In genomic region chr17:36545465-36546417, GRCh38 we compare ENCODE assay signal across 8 cellular contexts. TPM values are rescaled to one million over a fixed set of nuclear protein-coding genes. Genes with fewer than 3 reads are reported as not detected.
A peak's percentile ranks its signal among the peaks of the same experiment; 100 is the strongest.
DNase-seq lines count a peak whose midpoint lies in the region; ATAC-seq, FAIRE-seq and TF ChIP-seq lines count a peak whose summit lies in the region.

No MANE protein-coding gene starts in this region.

- H3K27ac ChIP-seq in pancreas (peak overlapping the region; percentile 98 to 99 (median 99)), thyroid gland (peak overlapping the region; percentile 56 to 99 (median 97))

- H3K4me3 ChIP-seq in pancreas (peak overlapping the region; percentile 68 to 97 (median 95)), thyroid gland (replicated peaks in 1 of 3) (peak overlapping the region; percentile 17 to 94 (median 43))

- H3K4me1 ChIP-seq in pancreas (peaks cover 20 to 45% (median 29%) of the 10 kb centered on the region in 3 donors), thyroid gland (peaks cover 32 to 39% of the 10 kb centered on the region in 2 donors)

- H3K9me3 ChIP-seq in pancreas: no peaks in the 10 kb centered on the region
- H3K9me3 ChIP-seq in thyroid gland: no peaks in the 10 kb centered on the region

- intact Hi-C loops in Right ventricle myocardium inferior (cut with DNase I) (loop anchor here (2.0 to 5.0 kb wide), 2 partner anchors 47 to 59 kb away; partner anchors contain the start of genes DHRS11 and ZNHIT3), pancreas (cut with DNase I) (no loop called here), thyroid gland (cut with DNase I) (no loop called here)

- peak; percentile 62 for TF ChIP-seq POLR2A in GM10847 (IDR thresholded peaks at IDR 0.05; ENCODE audit: extremely low read depth, insufficient read length)
- TF ChIP-seq POLR2A in thyroid gland (IDR thresholded peaks at IDR 0.05): peak in 1 of 2 donors; percentile 76

- H3K4me1 Mint-ChIP-seq in activated naive CD8-positive, alpha-beta T cell treated with anti-CD3 and anti-CD28 coated beads, Interleukin-2, amount 10 ng/mL, durations not matched to agents 7 days and 5 days: peaks cover 34% of the 10 kb centered on the region

- 0% methylated on average over 41 to 60 of the region's 60 CpGs for WGBS in pancreas, 2 donors
- 2% methylated on average over 15 to 33 of the region's 60 CpGs for WGBS in thyroid gland, 2 donors

- no peaks in the 10 kb centered on the region for H3K27me3 ChIP-seq in pancreas
- no peaks in the 10 kb centered on the region for H3K27me3 ChIP-seq in thyroid gland

- H3K4me3 Mint-ChIP-seq in activated naive CD8-positive, alpha-beta T cell treated with anti-CD3 and anti-CD28 coated beads, Interleukin-2, amount 10 ng/mL, durations not matched to agents 7 days and 5 days: peak overlapping the region; percentile 98

- H3K27me3 Mint-ChIP-seq in activated naive CD8-positive, alpha-beta T cell treated with anti-CD3 and anti-CD28 coated beads, Interleukin-2, amount 10 ng/mL, durations not matched to agents 7 days and 5 days: no peaks in the 10 kb centered on the region

- H3K36me3 Mint-ChIP-seq in activated naive CD8-positive, alpha-beta T cell treated with anti-CD3 and anti-CD28 coated beads, Interleukin-2, amount 10 ng/mL, durations not matched to agents 7 days and 5 days: peaks cover 23% of the 10 kb centered on the region

- TF ChIP-seq CTCF in pancreas (IDR thresholded peaks at IDR 0.05) (no peak), thyroid gland (IDR thresholded peaks at IDR 0.05) (no peak)

- POLR2A ChIA-PET in activated naive CD8-positive, alpha-beta T cell treated with anti-CD3 and anti-CD28 coated beads, Interleukin-2, amount 10 ng/mL, durations not matched to agents 7 days and 5 days (lab: Charles Lee): interaction anchor here (0.5 to 6.3 kb wide), 15 partner anchors 10 to 1303 kb away, joined by 3 to 122 read pairs (median 3); partner anchors contain the start of genes DHRS11, MRM1, MYO19 and PEX12

- DNase-seq in NCI-H1092 treated with DMSO at 0.1 percent for 48 hours (lab: John Stamatoyannopoulos, UW) (peak; percentile 97), Right ventricle myocardium inferior (ENCODE audit: missing footprints) (peak; percentile 97), pancreas (peak; percentile 95 to 99 (median 98)), thyroid gland (peak; percentile 98)
- DNase-seq in activated naive CD8-positive, alpha-beta T cell treated with anti-CD3 and anti-CD28 coated beads, Interleukin-2, amount 10 ng/mL, durations not matched to agents 7 days and 5 days: peak; percentile 95

- H3K36me3 ChIP-seq in pancreas (no peaks in the 10 kb centered on the region), thyroid gland (no peaks in the 10 kb centered on the region)

- H3K27ac Mint-ChIP-seq in activated naive CD8-positive, alpha-beta T cell treated with anti-CD3 and anti-CD28 coated beads, Interleukin-2, amount 10 ng/mL, durations not matched to agents 7 days and 5 days: peak overlapping the region; percentile 90

- H3K9me3 Mint-ChIP-seq in activated naive CD8-positive, alpha-beta T cell treated with anti-CD3 and anti-CD28 coated beads, Interleukin-2, amount 10 ng/mL, durations not matched to agents 7 days and 5 days: no peaks in the 10 kb centered on the region

- no peak for FAIRE-seq in pancreas (lab: Jason Lieb, UNC)

- ATAC-seq in HG02610 (IDR thresholded peaks at IDR 0.05; ENCODE audit: unreplicated experiment): peak; percentile 59
- peak; percentile 90 for ATAC-seq in SK-N-SH treated with all-trans-retinoic acid at 6 μM for 48 hours
- ATAC-seq in activated naive CD8-positive, alpha-beta T cell treated with anti-CD3 and anti-CD28 coated beads, Interleukin-2, amount 10 ng/mL, durations not matched to agents 7 days and 5 days (ENCODE audit: low read depth): peak; percentile 81
- peak; percentile 94 for ATAC-seq in Right ventricle myocardium inferior
- peak; percentile 84 to 91 (median 89) for ATAC-seq in pancreas

TF ChIP-seq in SK-N-SH treated with all-trans-retinoic acid at 6 μM for 48 hours, 23 proteins besides CTCF, POLR2A, EP300 and RAD21:
- TF ChIP-seq TOX (CRISPR knock-in tag; IDR thresholded peaks at IDR 0.05; ENCODE audit: borderline replicate concordance): no peak
- TF ChIP-seq ZNF8 (CRISPR knock-in tag; IDR thresholded peaks at IDR 0.05): no peak
- TF ChIP-seq SNAI2 (CRISPR knock-in tag; IDR thresholded peaks at IDR 0.05): no peak
- no peak for TF ChIP-seq ZNF70 (CRISPR knock-in tag; IDR thresholded peaks at IDR 0.05)
- TF ChIP-seq ESRRG (CRISPR knock-in tag; IDR thresholded peaks at IDR 0.05): no peak
- TF ChIP-seq TSHZ2 (CRISPR knock-in tag; IDR thresholded peaks at IDR 0.05): no peak
- TF ChIP-seq PPARA (CRISPR knock-in tag; IDR thresholded peaks at IDR 0.05; ENCODE audit: borderline replicate concordance): no peak
- TF ChIP-seq ZNF565 (CRISPR knock-in tag; conservative IDR thresholded peaks at IDR 0.05; ENCODE audit: low read depth): no peak
- TF ChIP-seq ZC3H10 (CRISPR knock-in tag; IDR thresholded peaks at IDR 0.05): no peak

RNA-seq across cellular contexts. Expression of gene GGNBP2, which starts 1.0 kb away (rescaled TPM):
- total RNA-seq in activated naive CD8-positive, alpha-beta T cell treated with anti-CD3 and anti-CD28 coated beads, Interleukin-2, amount 10 ng/mL, durations not matched to agents 7 days and 5 days: 100 to 1,000 TPM; 134 to 136 TPM
- total RNA-seq in Right ventricle myocardium inferior (44.5 TPM), pancreas (10 to 100 TPM; 27.3 to 41.5 (median 36.7) TPM), thyroid gland (10 to 100 TPM; 47.3 to 74.1 (median 58.0) TPM)
- 10 to 100 TPM; 28.4 to 41.8 TPM for polyA plus RNA-seq in pancreas

RNA-seq across cellular contexts. Expression of gene PIGW, which starts 11.0 kb away (rescaled TPM):
- total RNA-seq in activated naive CD8-positive, alpha-beta T cell treated with anti-CD3 and anti-CD28 coated beads, Interleukin-2, amount 10 ng/mL, durations not matched to agents 7 days and 5 days: 10 to 100 TPM in 1 of 2 experiments, 1 to 10 TPM in 1; 8.6 to 11.1 TPM
- total RNA-seq in Right ventricle myocardium inferior (5.8 TPM), pancreas (1 to 10 TPM; 1.1 to 3.7 (median 2.9) TPM), thyroid gland (10 to 100 TPM in 1 of 4 donors, 1 to 10 TPM in 3; 6.1 to 12.5 (median 7.1) TPM)
- polyA plus RNA-seq in pancreas: 1 to 10 TPM; 2.4 to 3.9 TPM

RNA-seq across cellular contexts. Expression of gene MYO19, which starts 11.1 kb away (rescaled TPM):
- total RNA-seq in activated naive CD8-positive, alpha-beta T cell treated with anti-CD3 and anti-CD28 coated beads, Interleukin-2, amount 10 ng/mL, durations not matched to agents 7 days and 5 days: 100 to 1,000 TPM; 113 to 117 TPM
- total RNA-seq in Right ventricle myocardium inferior (16.1 TPM), pancreas (10 to 100 TPM; 16.4 to 31.9 (median 25.9) TPM), thyroid gland (10 to 100 TPM; 45.6 to 80.0 (median 64.5) TPM)
- 10 to 100 TPM; 31.1 to 46.4 TPM for polyA plus RNA-seq in pancreas

RNA-seq across cellular contexts. Expression of gene DHRS11, which starts 45.9 kb away (rescaled TPM):
- total RNA-seq in activated naive CD8-positive, alpha-beta T cell treated with anti-CD3 and anti-CD28 coated beads, Interleukin-2, amount 10 ng/mL, durations not matched to agents 7 days and 5 days: 1 to 10 TPM; 4.7 to 4.8 TPM
- total RNA-seq in Right ventricle myocardium inferior (15.7 TPM), pancreas (1 to 10 TPM; 6.5 to 9.1 (median 7.6) TPM), thyroid gland (10 to 100 TPM; 12.3 to 28.4 (median 21.4) TPM)
- polyA plus RNA-seq in pancreas: 10 to 100 TPM; 14.7 to 15.4 TPM

RNA-seq across cellular contexts. Expression of gene MRM1, which starts 55.6 kb away (rescaled TPM):
- 1 to 10 TPM; 9.0 to 9.4 TPM for total RNA-seq in activated naive CD8-positive, alpha-beta T cell treated with anti-CD3 and anti-CD28 coated beads, Interleukin-2, amount 10 ng/mL, durations not matched to agents 7 days and 5 days
- total RNA-seq in Right ventricle myocardium inferior (9.4 TPM), pancreas (1 to 10 TPM; 2.5 to 5.0 (median 4.4) TPM), thyroid gland (1 to 10 TPM; 5.8 to 9.8 (median 7.4) TPM)
- polyA plus RNA-seq in pancreas: 1 to 10 TPM; 5.0 to 7.5 TPM

Comparison
In these comparisons a context has a peak if more than half of its experiments do, and no peak if none do; other contexts are left out.
1. Peak in every context shown above with its lines: DNase-seq, ATAC-seq, H3K4me3 ChIP-seq and H3K27ac ChIP-seq.